Comparison of ENCODE assay signal across 9 cellular contexts in genomic region chr12:8246941-8247535, GRCh38. TPM values are rescaled to one million over a fixed set of nuclear protein-coding genes. Genes with fewer than 3 reads are reported as not detected.
A peak's percentile ranks its signal among the peaks of the same experiment; 100 is the strongest.
DNase-seq lines count a peak whose midpoint lies in the region; ATAC-seq, FAIRE-seq and TF ChIP-seq lines count a peak whose summit lies in the region.
"Not testable (repeated sequence)": the region's sequence is repeated elsewhere in the genome, so short reads cannot be mapped to it uniquely, and the experiment has no call there.
"Had no signal": no experiment of that assay in that cellular context is flagged by ENCODE, and none has a peak within 500 bp of the region (broad histone marks: within the 10 kb centered on the region; RNA-seq: fewer than 3 reads in every experiment).

No MANE protein-coding gene starts in this region.

- not testable (repeated sequence) for FAIRE-seq in RCC 7860 (lab: Jason Lieb, UNC); bronchial epithelial cell (lab: Jason Lieb, UNC)

- not testable (repeated sequence) for H3K4me1 ChIP-seq in trophoblast cell (ENCODE audit: control insufficient read depth in 1 of 2, insufficient read depth in 2 of 2, low read length in 2 of 2)

- not testable (repeated sequence) for H4K12ac ChIP-seq in trophoblast cell (ENCODE audit: low read depth, low read length)

- not testable (repeated sequence) for H4K91ac ChIP-seq in trophoblast cell (ENCODE audit: low read depth, low read length)

- ATAC-seq in activated CD8-positive, alpha-beta T cell treated with anti-CD3 and anti-CD28 coated beads for 36 hours: not testable (repeated sequence)

- H3K4me3 Mint-ChIP-seq in activated CD8-positive, alpha-beta T cell treated with anti-CD3 and anti-CD28 coated beads for 36 hours: not testable (repeated sequence)

- intact Hi-C loops in activated CD8-positive, alpha-beta T cell treated with anti-CD3 and anti-CD28 coated beads for 36 hours (cut with micrococcal nuclease): not testable (repeated sequence)

- H3K23ac ChIP-seq in trophoblast cell (ENCODE audit: low read length): not testable (repeated sequence)

- not testable (repeated sequence) for H4K8ac ChIP-seq in trophoblast cell (ENCODE audit: low read depth, low read length)

- not testable (repeated sequence) for H3K36me3 ChIP-seq in bronchial epithelial cell (ENCODE audit: control insufficient read depth, insufficient read depth, low read length); trophoblast cell (ENCODE audit: control insufficient read depth in 1 of 2, insufficient read depth in 2 of 2, low read length in 2 of 2)

- H3K9ac ChIP-seq in trophoblast cell (ENCODE audit: low read length): not testable (repeated sequence)

- not testable (repeated sequence) for H3K79me2 ChIP-seq in trophoblast cell (ENCODE audit: control insufficient read depth, insufficient read depth, low read length, poor library complexity)

- H3K4ac ChIP-seq in trophoblast cell (ENCODE audit: low read depth, low read length): not testable (repeated sequence)

- H3K27me3 Mint-ChIP-seq in activated CD8-positive, alpha-beta T cell treated with anti-CD3 and anti-CD28 coated beads for 36 hours: not testable (repeated sequence)

- not testable (repeated sequence) for H3K4me3 ChIP-seq in bronchial epithelial cell (ENCODE audit: low read depth, low read length); fibroblast of the aortic adventitia (ENCODE audit: low read depth, low read length); trophoblast cell (ENCODE audit: low read depth, low read length)

- H3K79me1 ChIP-seq in trophoblast cell (ENCODE audit: low read length): not testable (repeated sequence)

- not testable (repeated sequence) for TF ChIP-seq CTCF in activated CD8-positive, alpha-beta T cell treated with anti-CD3 and anti-CD28 coated beads for 36 hours (IDR thresholded peaks at IDR 0.05); bronchial epithelial cell (IDR thresholded peaks at IDR 0.05; ENCODE audit: insufficient read depth, low read length, severe bottlenecking); fibroblast of the aortic adventitia (IDR thresholded peaks at IDR 0.05; ENCODE audit: insufficient read depth, low read length)

- H3K27ac Mint-ChIP-seq in activated CD8-positive, alpha-beta T cell treated with anti-CD3 and anti-CD28 coated beads for 36 hours: not testable (repeated sequence)

- POLR2A ChIA-PET in activated CD8-positive, alpha-beta T cell treated with anti-CD3 and anti-CD28 coated beads for 36 hours (lab: Charles Lee): not testable (repeated sequence)

- not testable (repeated sequence) for H2AK5ac ChIP-seq in trophoblast cell (ENCODE audit: low read length)

- H2BK5ac ChIP-seq in trophoblast cell (ENCODE audit: low read depth, low read length, poor library complexity): not testable (repeated sequence)

- not testable (repeated sequence) for H2BK12ac ChIP-seq in trophoblast cell (ENCODE audit: low read length)

- H3K9me3 ChIP-seq in trophoblast cell (ENCODE audit: insufficient read depth, low read depth, low read length): not testable (repeated sequence)

- no CpG with 5 or more reads among the region's 4 CpGs for WGBS in trophoblast cell (ENCODE audit: extremely low coverage, insufficient coverage, insufficient read length)

- not testable (repeated sequence) for H2AFZ ChIP-seq in trophoblast cell (ENCODE audit: insufficient read depth, low read length, poor library complexity)

- not testable (repeated sequence) for H3K27me3 ChIP-seq in bronchial epithelial cell (ENCODE audit: control insufficient read depth, insufficient read depth, low read length); trophoblast cell (ENCODE audit: insufficient read depth, low read length)

- H3K4me2 ChIP-seq in trophoblast cell (ENCODE audit: low read length): not testable (repeated sequence)

- H3K14ac ChIP-seq in trophoblast cell (ENCODE audit: low read length): not testable (repeated sequence)

- H2BK120ac ChIP-seq in trophoblast cell (ENCODE audit: insufficient read depth, low read length, poor library complexity): not testable (repeated sequence)

- CTCF ChIA-PET in activated CD8-positive, alpha-beta T cell treated with anti-CD3 and anti-CD28 coated beads for 36 hours (lab: Charles Lee): not testable (repeated sequence)

- H3K36me3 Mint-ChIP-seq in activated CD8-positive, alpha-beta T cell treated with anti-CD3 and anti-CD28 coated beads for 36 hours (ENCODE audit: low read depth): not testable (repeated sequence)

- not testable (repeated sequence) for H3K4me1 Mint-ChIP-seq in activated CD8-positive, alpha-beta T cell treated with anti-CD3 and anti-CD28 coated beads for 36 hours (ENCODE audit: low read depth)

- DNase-seq in EH (ENCODE audit: low read depth): peak; percentile 88
- DNase-seq in HK-2 (ENCODE audit: unreplicated experiment): peak; percentile 10
- DNase-seq in RCC 7860 (ENCODE audit: low spot score): peak; percentile 65
- peak; percentile 26 for DNase-seq in activated CD8-positive, alpha-beta T cell treated with anti-CD3 and anti-CD28 coated beads for 36 hours
- peak; percentile 72 for DNase-seq in bronchial epithelial cell (ENCODE audit: low read depth)
- DNase-seq in fibroblast of the aortic adventitia (ENCODE audit: low read depth): peak; percentile 2
- DNase-seq in trophoblast cell: peak; percentile 19 to 64

- H3K9me3 Mint-ChIP-seq in activated CD8-positive, alpha-beta T cell treated with anti-CD3 and anti-CD28 coated beads for 36 hours: not testable (repeated sequence)

- H3K27ac ChIP-seq in trophoblast cell (ENCODE audit: low read depth, low read length): not testable (repeated sequence)

- H3K18ac ChIP-seq in trophoblast cell (ENCODE audit: low read length): not testable (repeated sequence)

RNA-seq across cellular contexts. Expression of gene FAM90A1, which starts 19.6 kb away (rescaled TPM):
- total RNA-seq in activated CD8-positive, alpha-beta T cell treated with anti-CD3 and anti-CD28 coated beads for 36 hours: under 1 TPM; 0.13 to 0.27 TPM
- not detected in 2 replicates for total RNA-seq in bronchial epithelial cell
- total RNA-seq in fibroblast of the aortic adventitia (ENCODE audit: low replicate concordance): not detected in 2 replicates
- 0.03 and 0.04 TPM in 2 replicates for polyA plus RNA-seq in trophoblast cell (2013)
- total RNA-seq: liver, NCI-H460 had no signal
- polyA plus RNA-seq: liver had no signal

Comparison
In these comparisons a context has a peak if more than half of its experiments do, and no peak if none do; other contexts are left out.
1. DNase-seq: peak in every context shown above with its lines; median percentile 88 in EH; 72 in bronchial epithelial cell; 65 in RCC 7860; 42 in trophoblast cell; 26 in activated CD8-positive, alpha-beta T cell treated with anti-CD3 and anti-CD28 coated beads for 36 hours; 10 in HK-2; 2 in fibroblast of the aortic adventitia.